In the genomic region with DNA sequence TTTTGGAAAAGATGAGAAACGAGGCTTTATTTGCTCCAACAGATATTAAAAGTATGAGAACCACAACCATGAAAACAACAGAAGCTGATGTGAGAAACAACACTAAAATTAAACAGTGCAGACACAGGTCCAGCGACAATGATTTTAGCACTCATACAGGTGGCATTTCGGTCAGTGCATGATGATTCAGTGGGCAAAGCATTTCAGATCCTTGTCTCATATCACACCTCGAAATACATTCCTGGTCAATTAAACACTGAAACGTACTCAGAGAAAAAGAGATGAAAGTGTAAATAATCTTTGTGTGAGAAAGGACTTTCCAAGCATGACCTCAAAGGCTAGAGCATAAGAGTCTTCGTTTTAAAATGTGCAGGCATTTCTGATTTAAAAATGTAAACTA, we compare ENCODE assay signal across 19 cellular contexts.
DNase-seq lines count a peak whose midpoint lies in the region; ATAC-seq and TF ChIP-seq lines count a peak whose summit lies in the region.
"Had no signal": no experiment of that assay in that cellular context is flagged by ENCODE, and none has a peak within 500 bp of the region (broad histone marks: within the 10 kb centered on the region; RNA-seq: fewer than 3 reads in every experiment).

No MANE protein-coding gene starts in this region.

- H3K27ac Mint-ChIP-seq in MCF 10A (ENCODE audit: low read depth, unreplicated experiment) (no peak overlapping the region), endodermal cell (no peak overlapping the region)

- H3K27ac ChIP-seq in breast epithelium (no peak overlapping the region), upper lobe of right lung (no peak overlapping the region), endodermal cell (ENCODE audit: low read depth, low read length) (no peak overlapping the region)
- H3K27ac ChIP-seq: 22Rv1, spleen had no signal

- peak; percentile 15 for ATAC-seq in upper lobe of right lung
- no peak for ATAC-seq in HG03432 (IDR thresholded peaks at IDR 0.05; ENCODE audit: unreplicated experiment)
- ATAC-seq: HepG2 had no signal

- peak; percentile 8 for DNase-seq in MCF 10A (ENCODE audit: unreplicated experiment)
- DNase-seq in breast epithelium (ENCODE audit: low spot score in 2 of 2), result no peak
- DNase-seq in amniotic epithelial cell (ENCODE audit: low read depth), result peak; percentile 11
- peak; percentile 7 for DNase-seq in islet precursor cell
- DNase-seq in upper lobe of right lung, result no peak
- no peak for DNase-seq in endodermal cell
- no peak for DNase-seq in putamen (ENCODE audit: low spot score)
- DNase-seq: activated CD4-positive, alpha-beta T cell treated with anti-CD3 and anti-CD28 coated beads, Interleukin-2, amount 50 U/mL, for 4 hours; activated gamma-delta T cell; amniotic stem cell; BE2C; glutamatergic neuron; MG63; NCI-H1417 treated with DMSO at 0.1 percent for 48 hours; spleen; stimulated activated CD4-positive, alpha-beta T cell treated with anti-CD3 and anti-CD28 coated beads, Interleukin-4, amount 100 ng/mL, for 4 hours had no signal

- H3K4me1 ChIP-seq in breast epithelium (peaks cover 7 to 10% of the 10 kb centered on the region in 2 donors), upper lobe of right lung (peaks cover 37% of the 10 kb centered on the region), endodermal cell (ENCODE audit: control insufficient read depth, insufficient read depth, low read length) (no peaks in the 10 kb centered on the region)
- H3K4me1 ChIP-seq: BE2C had no signal

- H3K27me3 Mint-ChIP-seq in MCF 10A (ENCODE audit: insufficient read depth, unreplicated experiment), result no peaks in the 10 kb centered on the region
- peaks cover 6% of the 10 kb centered on the region for H3K27me3 Mint-ChIP-seq in endodermal cell (ENCODE audit: insufficient read depth)

- 84 to 89% methylated on average over 5 to 6 of the region's 6 CpGs for WGBS in endodermal cell (ENCODE audit: insufficient coverage in 1 of 2, insufficient read length in 1 of 2), 2 experiments

- peaks cover 17% of the 10 kb centered on the region for H3K4me1 Mint-ChIP-seq in MCF 10A (ENCODE audit: insufficient read depth, unreplicated experiment)
- peaks cover 10% of the 10 kb centered on the region for H3K4me1 Mint-ChIP-seq in endodermal cell

- H3K36me3 Mint-ChIP-seq in MCF 10A (ENCODE audit: insufficient read depth, unreplicated experiment) (no peaks in the 10 kb centered on the region), endodermal cell (ENCODE audit: low read depth) (no peaks in the 10 kb centered on the region)

- no peak for TF ChIP-seq POLR2A in breast epithelium (IDR thresholded peaks at IDR 0.05)

- no peak overlapping the region for H3K4me3 ChIP-seq in breast epithelium
- H3K4me3 ChIP-seq in upper lobe of right lung, result no peak overlapping the region
- H3K4me3 ChIP-seq in endodermal cell (ENCODE audit: low read length), result no peak overlapping the region
- H3K4me3 ChIP-seq: MG63, spleen had no signal

- no peak for TF ChIP-seq CTCF in MCF 10A (IDR thresholded peaks at IDR 0.05; ENCODE audit: unreplicated experiment)
- TF ChIP-seq CTCF in breast epithelium (IDR thresholded peaks at IDR 0.05), result no peak
- no peak for TF ChIP-seq CTCF in upper lobe of right lung (IDR thresholded peaks at IDR 0.05)
- no peak for TF ChIP-seq CTCF in endodermal cell (conservative IDR thresholded peaks at IDR 0.05)

- BruUV-seq in MCF 10A (replicated peaks; lab: Mats Ljungman, UMichigan), result no TSS peak

- CTCF ChIA-PET in MCF 10A (lab: Yijun Ruan, JAX), result no interaction called here

- H3K9me3 Mint-ChIP-seq in MCF 10A (ENCODE audit: unreplicated experiment), result no peaks in the 10 kb centered on the region
- no peaks in the 10 kb centered on the region for H3K9me3 Mint-ChIP-seq in endodermal cell

- H3K9ac ChIP-seq in endodermal cell (ENCODE audit: extremely low read depth, low read length, poor library complexity, severe bottlenecking), result no peak overlapping the region

- H3K27me3 ChIP-seq in breast epithelium (no peaks in the 10 kb centered on the region), upper lobe of right lung (no peaks in the 10 kb centered on the region), endodermal cell (ENCODE audit: control insufficient read depth, insufficient read depth, low read length, poor library complexity, severe bottlenecking) (no peaks in the 10 kb centered on the region)
- H3K27me3 ChIP-seq: BE2C, MG63 had no signal

- H3K4me3 Mint-ChIP-seq in MCF 10A (ENCODE audit: unreplicated experiment) (no peak overlapping the region), endodermal cell (no peak overlapping the region)

- POLR2A ChIA-PET in MCF 10A (lab: Yijun Ruan, JAX), result interaction anchor here (0.7 kb wide), 1 partner anchor 1106 kb away, joined by 3 read pairs; no protein-coding TSS in a partner anchor

- intact Hi-C loops in MCF 10A (cut with micrococcal nuclease), result no loop called here
- intact Hi-C loops in breast epithelium (cut with DNase I; ENCODE audit: low total_unique reads), result no loop called here
- intact Hi-C loops in upper lobe of right lung (cut with DNase I), result no loop called here

- H3K36me3 ChIP-seq in breast epithelium (no peaks in the 10 kb centered on the region), upper lobe of right lung (no peaks in the 10 kb centered on the region), endodermal cell (ENCODE audit: control insufficient read depth, insufficient read depth, low read length) (no peaks in the 10 kb centered on the region)
- H3K36me3 ChIP-seq: BE2C, MG63, spleen had no signal

- H3K9me3 ChIP-seq in breast epithelium (no peaks in the 10 kb centered on the region), upper lobe of right lung (no peaks in the 10 kb centered on the region), endodermal cell (ENCODE audit: control insufficient read depth, low read length) (no peaks in the 10 kb centered on the region)
- H3K9me3 ChIP-seq: BE2C, MG63, spleen had no signal

Comparison
In these comparisons a context has a peak if more than half of its experiments do, and no peak if none do; other contexts are left out.
1. DNase-seq: peak in MCF 10A (single experiment), amniotic epithelial cell (single experiment) and islet precursor cell (single experiment); none in breast epithelium (0 of 2), upper lobe of right lung (single experiment), endodermal cell (single experiment) and putamen (single experiment).